In the genomic region with DNA sequence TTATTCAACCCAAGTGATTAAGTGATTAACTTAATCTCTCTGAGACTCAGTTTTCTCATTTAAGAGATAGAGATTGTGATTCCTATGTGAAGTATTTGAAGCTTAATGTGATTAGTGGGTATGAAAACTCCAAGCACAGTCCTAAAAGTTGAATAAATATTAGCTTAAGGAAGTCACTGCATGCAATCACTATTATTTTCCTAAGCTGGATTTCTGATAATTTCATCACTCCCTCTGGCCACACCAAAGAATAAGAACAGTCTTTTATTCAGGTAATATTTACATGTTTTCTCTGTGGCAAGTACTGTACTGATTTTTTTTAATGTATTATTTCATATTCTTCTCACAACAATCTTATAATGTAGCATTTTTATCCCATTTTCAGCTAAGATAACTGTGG, we compare ENCODE assay signal across 20 cellular contexts. TPM values are rescaled to one million over a fixed set of nuclear protein-coding genes. Genes with fewer than 3 reads are reported as not detected.
DNase-seq lines count a peak whose midpoint lies in the region; ATAC-seq and TF ChIP-seq lines count a peak whose summit lies in the region.
"Had no signal": no experiment of that assay in that cellular context is flagged by ENCODE, and none has a peak within 500 bp of the region (broad histone marks: within the 10 kb centered on the region; RNA-seq: fewer than 3 reads in every experiment).

No MANE protein-coding gene starts in this region.

- peaks cover 24% of the 10 kb centered on the region for H3K4me1 Mint-ChIP-seq in endodermal cell

- no peak overlapping the region for H3K27ac ChIP-seq in SK-N-MC
- no peak overlapping the region for H3K27ac ChIP-seq in endodermal cell (ENCODE audit: low read depth, low read length)
- H3K27ac ChIP-seq: Peyer's patch had no signal

- H3K36me3 Mint-ChIP-seq in endodermal cell (ENCODE audit: low read depth) = peaks cover 34% of the 10 kb centered on the region

- ATAC-seq in HG02588 (IDR thresholded peaks at IDR 0.05; ENCODE audit: unreplicated experiment) (no peak), HG02885 (IDR thresholded peaks at IDR 0.05; ENCODE audit: poor library complexity, unreplicated experiment) (no peak)
- ATAC-seq: GM12878 had no signal

- peaks cover 8% of the 10 kb centered on the region for H3K27me3 ChIP-seq in endodermal cell (ENCODE audit: control insufficient read depth, insufficient read depth, low read length, poor library complexity, severe bottlenecking)
- H3K27me3 ChIP-seq: Peyer's patch had no signal

- no peak overlapping the region for H3K27ac Mint-ChIP-seq in endodermal cell
- H3K27ac Mint-ChIP-seq: B cell; CD4-positive, CD25-positive, alpha-beta regulatory T cell had no signal

- TF ChIP-seq CTCF in endodermal cell (conservative IDR thresholded peaks at IDR 0.05) = no peak
- no peak for TF ChIP-seq CTCF in retinal pigment epithelial cell (conservative IDR thresholded peaks at IDR 0.05; ENCODE audit: low read depth, low read length)

- H3K4me3 Mint-ChIP-seq in endodermal cell = no peak overlapping the region
- H3K4me3 Mint-ChIP-seq: B cell; CD4-positive, CD25-positive, alpha-beta regulatory T cell; IgD-negative memory B cell had no signal

- H3K9me3 Mint-ChIP-seq in endodermal cell = peaks cover 27% of the 10 kb centered on the region

- H3K9ac ChIP-seq in SK-N-MC (ENCODE audit: insufficient read length) = peak overlapping the region; percentile 23
- H3K9ac ChIP-seq in endodermal cell (ENCODE audit: extremely low read depth, low read length, poor library complexity, severe bottlenecking) = no peak overlapping the region

- H3K4me1 ChIP-seq in endodermal cell (ENCODE audit: control insufficient read depth, insufficient read depth, low read length) = no peaks in the 10 kb centered on the region
- H3K4me1 ChIP-seq: Peyer's patch had no signal

- peaks cover 4% of the 10 kb centered on the region for H3K27me3 Mint-ChIP-seq in endodermal cell (ENCODE audit: insufficient read depth)
- H3K27me3 Mint-ChIP-seq: B cell, IgD-negative memory B cell had no signal

- H3K36me3 ChIP-seq in SK-N-MC (ENCODE audit: insufficient read depth, low read length) = peaks cover 5% of the 10 kb centered on the region
- H3K36me3 ChIP-seq in endodermal cell (ENCODE audit: control insufficient read depth, insufficient read depth, low read length) = no peaks in the 10 kb centered on the region

- H3K9me3 ChIP-seq in SK-N-MC (ENCODE audit: low read depth, low read length) (no peaks in the 10 kb centered on the region), endodermal cell (ENCODE audit: control insufficient read depth, low read length) (peaks cover 6% of the 10 kb centered on the region)
- H3K9me3 ChIP-seq: Peyer's patch had no signal

- DNase-seq in DMS53 treated with DMSO at 0.1 percent for 48 hours (lab: John Stamatoyannopoulos, UW; ENCODE audit: unreplicated experiment) = peak; percentile 14
- DNase-seq in SK-N-MC (ENCODE audit: low read depth, low spot score) = no peak
- DNase-seq in endodermal cell = no peak
- DNase-seq in retinal pigment epithelial cell (ENCODE audit: low read depth) = peak; percentile 45
- no peak for DNase-seq in germinal center (ENCODE audit: low spot score)
- DNase-seq: CD4-positive, CD25-positive, alpha-beta regulatory T cell; COR-L47; GF-D8; Karpas-422; NCI-H1417 treated with DMSO at 0.1 percent for 48 hours; NCI-H187 treated with DMSO at 0.1 percent for 48 hours; NCI-H2227 treated with DMSO at 0.1 percent for 48 hours; NCI-H524; Peyer's patch; SW 1271 had no signal

- H3K4me3 ChIP-seq in SK-N-MC (no peak overlapping the region), endodermal cell (ENCODE audit: low read length) (peak overlapping the region; percentile 26), retinal pigment epithelial cell (ENCODE audit: low read length) (no peak overlapping the region)
- H3K4me3 ChIP-seq: GM12878, Peyer's patch had no signal

RNA-seq across cellular contexts. Expression of gene CD55, which starts 31.1 kb away (rescaled TPM):
- total RNA-seq in endodermal cell = 10 to 100 TPM; 19.5 to 26.1 TPM
- 10.0 TPM for polyA plus RNA-seq in endodermal cell (2013, experiment 1 of 2)
- 7.5 TPM for polyA plus RNA-seq in endodermal cell (2013, experiment 2 of 2)

Comparison
In these comparisons a context has a peak if more than half of its experiments do, and no peak if none do; other contexts are left out.
1. DNase-seq: peak in DMS53 treated with DMSO at 0.1 percent for 48 hours (single experiment) and retinal pigment epithelial cell (single experiment); none in SK-N-MC (single experiment), endodermal cell (single experiment) and germinal center (single experiment).